Comparison of ENCODE assay signal across 26 cellular contexts in genomic region chr10:130025326-130025725, GRCh38.
"Had no signal": no experiment of that assay in that cellular context is flagged by ENCODE, and none has a peak within 500 bp of the region (broad histone marks: within the 10 kb centered on the region; RNA-seq: fewer than 3 reads in every experiment).

No MANE protein-coding gene starts in this region.

- H3K4me3 ChIP-seq: coronary artery, esophagus muscularis mucosa, gastrocnemius medialis, heart left ventricle had no signal

- H3K27ac ChIP-seq: brain microvascular endothelial cell, coronary artery, esophagus muscularis mucosa, foreskin keratinocyte, gastrocnemius medialis, heart left ventricle had no signal

- DNase-seq: activated CD4-positive, alpha-beta memory T cell treated with anti-CD3 and anti-CD28 coated beads for 36 hours; activated CD4-positive, alpha-beta T cell treated with anti-CD3 and anti-CD28 coated beads for 36 hours; activated CD4-positive, alpha-beta T cell treated with anti-CD3 and anti-CD28 coated beads, Interleukin-2, amount 10 ng/mL, durations not matched to agents 24 days and 14 days; activated CD4-positive, CD25-positive, alpha-beta regulatory T cell; activated CD4-positive, CD25-positive, alpha-beta regulatory T cell treated with anti-CD3 and anti-CD28 coated beads, Interleukin-2, amount 50 U/mL, for 72 hours; activated CD8-positive, alpha-beta memory T cell treated with anti-CD3 and anti-CD28 coated beads, Interleukin-2, amount 10 ng/mL, durations not matched to agents 7 days and 5 days; activated CD8-positive, alpha-beta memory T cell treated with anti-CD3 and anti-CD28 coated beads, Interleukin-2, amount 50 U/mL, for 4 hours; activated CD8-positive, alpha-beta T cell treated with anti-CD3 and anti-CD28 coated beads, Interleukin-2, amount 10 ng/mL, durations not matched to agents 7 days and 5 days; activated gamma-delta T cell treated with Interleukin-2 at 50 U/mL for 16 hours; activated naive CD4-positive, alpha-beta T cell treated with anti-CD3 and anti-CD28 coated beads, Interleukin-2, amount 50 U/mL, for 16 hours; activated naive CD4-positive, alpha-beta T cell treated with Interleukin-2 at 50 U/mL for 16 hours; activated T-cell treated with anti-CD3 and anti-CD28 coated beads, Interleukin-2, amount 50 U/mL, for 1 hour; activated T-cell treated with anti-CD3 and anti-CD28 coated beads, Interleukin-2, amount 50 U/mL, for 48 hours; amniotic stem cell; anterior cingulate cortex; brain microvascular endothelial cell; effector CD4-positive, alpha-beta T cell; effector memory CD8-positive, alpha-beta T cell; erythroblast; foreskin keratinocyte; gastrocnemius medialis; glutamatergic neuron; heart left ventricle; T-helper 2 cell had no signal

- H3K4me1 ChIP-seq: esophagus muscularis mucosa, gastrocnemius medialis had no signal

- H3K27me3 ChIP-seq: brain microvascular endothelial cell, foreskin keratinocyte had no signal

- ATAC-seq: activated CD4-positive, alpha-beta T cell treated with anti-CD3 and anti-CD28 coated beads for 36 hours; activated CD8-positive, alpha-beta memory T cell treated with anti-CD3 and anti-CD28 coated beads, Interleukin-2, amount 10 ng/mL, durations not matched to agents 7 days and 5 days; activated CD8-positive, alpha-beta T cell treated with anti-CD3 and anti-CD28 coated beads, Interleukin-2, amount 10 ng/mL, durations not matched to agents 7 days and 5 days; effector memory CD8-positive, alpha-beta T cell; foreskin keratinocyte; gastrocnemius medialis; heart left ventricle had no signal

- H3K36me3 ChIP-seq: brain microvascular endothelial cell, esophagus muscularis mucosa, gastrocnemius medialis, heart left ventricle had no signal

- H3K9me3 ChIP-seq: esophagus muscularis mucosa, gastrocnemius medialis had no signal
